ENCODE assay signal across 8 cellular contexts in the genomic region with DNA sequence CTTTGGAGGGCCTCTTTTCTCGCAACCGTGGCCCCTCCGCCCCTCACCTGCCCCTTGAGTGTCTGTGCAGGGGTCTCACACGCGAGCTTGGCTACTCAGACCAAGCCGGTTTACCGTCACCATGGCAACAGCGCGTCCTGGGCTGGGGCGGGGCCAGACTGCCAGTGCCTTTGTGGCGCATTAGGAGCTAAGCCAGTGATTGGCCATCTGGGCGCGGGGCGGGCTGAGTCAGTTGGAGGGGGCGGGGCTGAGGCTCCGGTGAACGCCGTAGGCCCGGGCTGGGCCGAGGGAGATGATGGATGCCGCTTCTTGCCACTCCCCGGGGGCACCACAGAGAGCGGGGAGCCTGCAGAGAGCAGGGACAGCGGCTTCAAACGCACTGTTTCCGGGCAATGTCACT. TPM values are rescaled to one million over a fixed set of nuclear protein-coding genes. Genes with fewer than 3 reads are reported as not detected.
DNase-seq lines count a peak whose midpoint lies in the region; ATAC-seq and TF ChIP-seq lines count a peak whose summit lies in the region.

No MANE protein-coding gene starts in this region.

- peak overlapping the region; percentile 14 for H3K4me3 ChIP-seq in fibroblast of pulmonary artery (replicated peaks; ENCODE audit: low read depth, low read length)

- H3K27me3 Mint-ChIP-seq in naive B cell: peaks cover 22 to 50% (median 43%) of the 10 kb centered on the region in 3 donors

- no peaks in the 10 kb centered on the region for H3K9me3 Mint-ChIP-seq in naive B cell

- no peaks in the 10 kb centered on the region for H3K36me3 Mint-ChIP-seq in naive B cell

- peak overlapping the region in 6 of 8 donors; percentile 34 to 76 (median 63) for H3K4me3 Mint-ChIP-seq in naive B cell

- ATAC-seq in GM21526 (IDR thresholded peaks at IDR 0.05; ENCODE audit: low FRiP score, unreplicated experiment) (peak; percentile 79), naive B cell (ENCODE audit: low read depth in 2 of 2) (peak; percentile 95 to 96)

- H3K27ac Mint-ChIP-seq in naive B cell: peak overlapping the region in 1 of 6 donors; percentile 54

- H3K4me1 Mint-ChIP-seq in naive B cell: peaks cover 9 to 21% (median 14%) of the 10 kb centered on the region in 3 donors

- TF ChIP-seq CTCF in fibroblast of pulmonary artery (IDR thresholded peaks at IDR 0.05; ENCODE audit: low read length, missing control alignments): no peak

- DNase-seq in 8988T (peak; percentile 87), NCI-H69 (lab: John Stamatoyannopoulos, UW) (peak; percentile 61), fibroblast of pulmonary artery (ENCODE audit: low read depth) (peak; percentile 74), naive B cell (peak; percentile 56), T1000 (lab: John Stamatoyannopoulos, UW) (no peak)
- DNase-seq in activated gamma-delta T cell treated with anti-CD3 and anti-CD28 coated beads, Interleukin-2, amount 50 U/mL, for 16 hours (ENCODE audit: low read depth): peak; percentile 42
- DNase-seq in stimulated activated CD8-positive, alpha-beta memory T cell treated with anti-CD3 and anti-CD28 coated beads, Interleukin-4, amount 100 ng/mL, for 1 hour (ENCODE audit: low read depth in 2 of 2, low spot score in 1 of 2): peak; percentile 33 to 71

RNA-seq across cellular contexts. Expression of gene FXYD4, which starts 48.7 kb away (rescaled TPM):
- not detected for polyA plus RNA-seq in naive B cell (ENCODE audit: low read depth in 6 of 6)

RNA-seq across cellular contexts. Expression of gene RASGEF1A, which starts 55.9 kb away (rescaled TPM):
- under 1 TPM in 5 of 6 donors, not detected in 1; 0.21 to 0.73 (median 0.37) TPM for polyA plus RNA-seq in naive B cell (ENCODE audit: low read depth in 6 of 6)
